In genomic region chr19:11293468-11294389, GRCh38 we compare ENCODE assay signal across 8 cellular contexts. TPM values are rescaled to one million over a fixed set of nuclear protein-coding genes. Genes with fewer than 3 reads are reported as not detected.
A peak's percentile ranks its signal among the peaks of the same experiment; 100 is the strongest.
DNase-seq lines count a peak whose midpoint lies in the region; ATAC-seq and TF ChIP-seq lines count a peak whose summit lies in the region.

No MANE protein-coding gene starts in this region.

- WGBS in smooth muscle cell (ENCODE audit: low lambda C conversion rate): 16% methylated on average over 38 of the region's 41 CpGs

- no peaks in the 10 kb centered on the region for H3K9me3 ChIP-seq in breast epithelium
- no peaks in the 10 kb centered on the region for H3K9me3 ChIP-seq in smooth muscle cell (replicated peaks; ENCODE audit: low read depth)

- no peak for TF ChIP-seq POLR2A in breast epithelium (IDR thresholded peaks at IDR 0.05)

- H3K36me3 Mint-ChIP-seq in CD14-positive monocyte: no peaks in the 10 kb centered on the region
- no peaks in the 10 kb centered on the region for H3K36me3 Mint-ChIP-seq in immature natural killer cell

- H3K9ac ChIP-seq in smooth muscle cell (ENCODE audit: low read depth): no peak overlapping the region

- peaks cover 0 to 5% (median 4%) of the 10 kb centered on the region in 3 donors for H3K27me3 Mint-ChIP-seq in CD14-positive monocyte (ENCODE audit: low read depth in 3 of 3)
- H3K27me3 Mint-ChIP-seq in immature natural killer cell (ENCODE audit: low read depth in 3 of 3): peaks cover 0 to 7% (median 2%) of the 10 kb centered on the region in 3 donors

- peak; percentile 97 for DNase-seq in CD14-positive monocyte (ENCODE audit: low spot score)
- peak; percentile 74 for DNase-seq in HFF-Myc (ENCODE audit: extremely low read depth, low read depth)
- DNase-seq in NCI-H2196 (lab: John Stamatoyannopoulos, UW; ENCODE audit: unreplicated experiment): peak; percentile 89
- peak; percentile 93 to 95 for DNase-seq in breast epithelium (ENCODE audit: low spot score in 2 of 2)
- peak; percentile 72 to 74 (median 72) for DNase-seq in immature natural killer cell
- peak; percentile 90 for DNase-seq in smooth muscle cell (lab: John Stamatoyannopoulos, UW; ENCODE audit: unreplicated experiment)

- H3K4me1 Mint-ChIP-seq in CD14-positive monocyte (peaks cover 72% of the 10 kb centered on the region), immature natural killer cell (peaks cover 7 to 8% of the 10 kb centered on the region in 2 donors)

- no peaks in the 10 kb centered on the region for H4K20me1 ChIP-seq in smooth muscle cell (ENCODE audit: low read depth)

- H2AFZ ChIP-seq in smooth muscle cell (ENCODE audit: low read depth): no peak overlapping the region

- H3F3A ChIP-seq in smooth muscle cell (ENCODE audit: low read depth): no peaks in the 10 kb centered on the region

- H3K27ac ChIP-seq in VCaP (peak overlapping the region; percentile 59), breast epithelium (peak overlapping the region in 1 of 2 donors; percentile 26), smooth muscle cell (ENCODE audit: low read depth) (no peak overlapping the region)

- H3K4me1 ChIP-seq in breast epithelium (no peaks in the 10 kb centered on the region), smooth muscle cell (ENCODE audit: low read depth) (no peaks in the 10 kb centered on the region)

- H3K4me3 Mint-ChIP-seq in CD14-positive monocyte (peak overlapping the region; percentile 67 to 82), immature natural killer cell (peak overlapping the region; percentile 14 to 56 (median 35))

- H3K4me3 ChIP-seq in HFF-Myc (replicated peaks; ENCODE audit: low read depth, low read length) (no peak overlapping the region; the same call in 1 of the 2 replicates), breast epithelium (peak overlapping the region in 2 of 3 donors; percentile 34 to 51), smooth muscle cell (peak overlapping the region; percentile 28)

- ATAC-seq in GM21447 (IDR thresholded peaks at IDR 0.05; ENCODE audit: unreplicated experiment): no peak

- H3K27ac Mint-ChIP-seq in CD14-positive monocyte (peak overlapping the region; percentile 84 to 95 (median 93)), immature natural killer cell (no peak overlapping the region)

- TF ChIP-seq CTCF in CD14-positive monocyte (IDR thresholded peaks at IDR 0.05): peak; percentile 98
- peak; percentile 95 for TF ChIP-seq CTCF in HFF-Myc (IDR thresholded peaks at IDR 0.05; ENCODE audit: low read depth, low read length, missing control alignments)
- TF ChIP-seq CTCF in VCaP (conservative IDR thresholded peaks at IDR 0.05): peak; percentile 93
- TF ChIP-seq CTCF in breast epithelium (IDR thresholded peaks at IDR 0.05): peak; percentile 98 to 99 (median 98)
- TF ChIP-seq CTCF in smooth muscle cell (IDR thresholded peaks at IDR 0.05; ENCODE audit: borderline replicate concordance, insufficient read depth, poor library complexity, severe bottlenecking): peak; percentile 98

- peak overlapping the region; percentile 74 for H3K4me2 ChIP-seq in smooth muscle cell

- intact Hi-C loops in CD14-positive monocyte (cut with micrococcal nuclease) (loop anchor here (2.0 to 10.0 kb wide), 5 partner anchors 51 to 271 kb away; partner anchors contain the start of genes CCDC159 (in 1 of the 2), ELAVL3 (in 1 of the 2), EPOR (in 1 of the 2) and TMEM205 (in 1 of the 2)), breast epithelium (cut with DNase I; ENCODE audit: low total_unique reads) (loop anchor here (10.0 kb wide), 1 partner anchor 191 kb away; the partner anchor contains the start of gene ELAVL3)

- H3K79me2 ChIP-seq in smooth muscle cell (ENCODE audit: low read depth): no peaks in the 10 kb centered on the region

- H3K9me3 Mint-ChIP-seq in CD14-positive monocyte (peaks cover 0 to under 1% (median 0%) of the 10 kb centered on the region in 7 donors), immature natural killer cell (no peaks in the 10 kb centered on the region)

- H3K36me3 ChIP-seq in breast epithelium (no peaks in the 10 kb centered on the region), smooth muscle cell (ENCODE audit: low read depth) (no peaks in the 10 kb centered on the region)

- H3K27me3 ChIP-seq in breast epithelium (no peaks in the 10 kb centered on the region), smooth muscle cell (ENCODE audit: low read depth) (no peaks in the 10 kb centered on the region)

RNA-seq across cellular contexts. Expression of gene TSPAN16, which starts 2.2 kb away (rescaled TPM):
- polyA plus RNA-seq in CD14-positive monocyte (under 1 TPM in 1 of 2 donors, not detected in 1; 0.31 TPM), immature natural killer cell (not detected), smooth muscle cell (not detected in 2 replicates)
- total RNA-seq in breast epithelium (not detected), smooth muscle cell (not detected in 2 replicates)

RNA-seq across cellular contexts. Expression of gene DOCK6, which starts 31.4 kb away (rescaled TPM):
- polyA plus RNA-seq in CD14-positive monocyte (under 1 TPM; 0.03 to 0.18 TPM), immature natural killer cell (not detected), smooth muscle cell (14.8 and 28.7 TPM in 2 replicates)
- total RNA-seq in breast epithelium (10 to 100 TPM; 20.9 to 59.3 (median 49.6) TPM), smooth muscle cell (13.8 and 15.3 TPM in 2 replicates)

RNA-seq across cellular contexts. Expression of gene RAB3D, which starts 45.7 kb away (rescaled TPM):
- polyA plus RNA-seq in CD14-positive monocyte (10 to 100 TPM; 52.9 to 60.8 TPM), immature natural killer cell (1 to 10 TPM; 1.6 to 2.9 (median 2.2) TPM), smooth muscle cell (6.2 and 7.3 TPM in 2 replicates)
- total RNA-seq in breast epithelium (10 to 100 TPM; 17.9 to 23.7 (median 22.6) TPM), smooth muscle cell (11.0 and 11.9 TPM in 2 replicates)

RNA-seq across cellular contexts. Expression of gene TMEM205, which starts 52.3 kb away (rescaled TPM):
- polyA plus RNA-seq in CD14-positive monocyte (100 to 1,000 TPM; 252 to 335 TPM), immature natural killer cell (10 to 100 TPM; 73.3 to 91.2 (median 81.4) TPM), smooth muscle cell (118 and 119 TPM in 2 replicates)
- total RNA-seq in breast epithelium (100 to 1,000 TPM; 216 to 286 (median 243) TPM), smooth muscle cell (162 and 163 TPM in 2 replicates)

RNA-seq across cellular contexts. Expression of gene CCDC159, which starts 52.6 kb away (rescaled TPM):
- polyA plus RNA-seq in CD14-positive monocyte (10 to 100 TPM; 37.1 to 38.3 TPM), immature natural killer cell (10 to 100 TPM; 26.5 to 32.4 (median 28.8) TPM), smooth muscle cell (8.7 and 9.8 TPM in 2 replicates)
- total RNA-seq in breast epithelium (10 to 100 TPM in 2 of 3 donors, 1 to 10 TPM in 1; 8.6 to 30.2 (median 25.5) TPM), smooth muscle cell (17.0 and 29.4 TPM in 2 replicates)

Comparison
In these comparisons a context has a peak if more than half of its experiments do, and no peak if none do; other contexts are left out.
1. H3K27ac Mint-ChIP-seq: peak in CD14-positive monocyte (7 of 7); none in immature natural killer cell (0 of 6).
2. RNA of gene DOCK6, which starts 31.4 kb away (polyA plus RNA-seq): 14.8 to 28.7 TPM in smooth muscle cell; 0.03 to 0.18 TPM in CD14-positive monocyte and not detected in immature natural killer cell; every median in the first group is over 10 times any median in the second.
3. Peak in every context shown above with its lines, with median percentiles within 50 percentile points of each other: DNase-seq and CTCF ChIP-seq.